Comparison of ENCODE assay signal across 8 cellular contexts in the genomic region with DNA sequence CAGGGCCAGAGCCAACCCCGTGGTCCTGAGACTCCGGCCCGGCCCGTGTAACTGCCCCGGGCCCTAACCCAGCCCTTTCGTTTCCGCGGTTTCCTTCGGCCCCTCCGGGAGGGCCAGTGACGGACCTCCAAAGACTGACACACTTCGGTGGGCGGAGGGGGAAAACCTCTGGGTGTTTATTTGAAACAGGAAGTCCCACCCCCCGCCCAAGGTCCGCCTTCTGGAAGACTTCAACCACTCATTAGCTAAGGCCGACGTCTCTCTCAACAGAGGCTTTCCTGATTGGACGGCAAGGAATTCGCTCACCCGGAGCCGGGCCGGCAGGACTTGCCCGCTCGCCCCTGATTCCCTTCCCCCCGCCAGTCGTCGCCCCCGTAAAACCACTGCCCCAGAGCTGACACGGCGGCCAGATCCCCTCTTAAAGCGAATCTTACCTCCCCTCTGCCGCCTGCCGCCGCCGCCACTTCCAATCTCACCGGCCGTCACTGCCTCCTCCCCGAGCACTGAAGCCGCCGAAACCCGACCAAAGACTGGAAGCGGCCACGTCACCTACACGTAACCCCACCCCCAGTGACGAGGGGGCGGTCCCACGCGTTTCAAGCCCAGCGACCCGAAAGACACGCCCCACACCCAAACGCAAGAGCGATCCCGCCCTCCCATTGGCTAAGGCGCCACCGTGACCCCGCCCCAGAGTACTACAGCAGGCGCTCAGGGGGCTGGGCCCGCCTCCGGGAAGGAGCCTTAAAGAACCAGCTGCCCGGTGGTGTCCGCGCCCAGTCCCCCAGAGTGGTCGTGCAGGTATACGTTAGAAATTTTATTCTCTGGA. TPM values are rescaled to one million over a fixed set of nuclear protein-coding genes. Genes with fewer than 3 reads are reported as not detected.
A peak's percentile ranks its signal among the peaks of the same experiment; 100 is the strongest.
DNase-seq lines count a peak whose midpoint lies in the region; ATAC-seq and TF ChIP-seq lines count a peak whose summit lies in the region.

A gene with protein sequence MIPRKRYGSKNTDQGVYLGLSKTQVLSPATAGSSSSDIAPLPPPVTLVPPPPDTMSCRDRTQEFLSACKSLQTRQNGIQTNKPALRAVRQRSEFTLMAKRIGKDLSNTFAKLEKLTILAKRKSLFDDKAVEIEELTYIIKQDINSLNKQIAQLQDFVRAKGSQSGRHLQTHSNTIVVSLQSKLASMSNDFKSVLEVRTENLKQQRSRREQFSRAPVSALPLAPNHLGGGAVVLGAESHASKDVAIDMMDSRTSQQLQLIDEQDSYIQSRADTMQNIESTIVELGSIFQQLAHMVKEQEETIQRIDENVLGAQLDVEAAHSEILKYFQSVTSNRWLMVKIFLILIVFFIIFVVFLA (minus strand): TSS at position 532 of the 826 bp plus-strand sequence. CDS start 808 bp downstream, outside the sequence.

- H3K36me3 ChIP-seq in Karpas-422 (ENCODE audit: insufficient read depth, low read length) (peaks cover 24% of the 10 kb centered on the region), esophagus muscularis mucosa (peaks cover 16 to 70% (median 49%) of the 10 kb centered on the region in 4 donors)

- no peak for TF ChIP-seq EP300 in esophagus muscularis mucosa (IDR thresholded peaks at IDR 0.05)

- under 1% methylated on average over 31 of the region's 65 CpGs for WGBS in esophagus muscularis mucosa

- peak; percentile 78 for ATAC-seq in GM21825 (IDR thresholded peaks at IDR 0.05; ENCODE audit: unreplicated experiment)

- TF ChIP-seq POLR2A in esophagus muscularis mucosa (IDR thresholded peaks at IDR 0.05; ENCODE audit: low read depth): peak; percentile 81

- peak within 1 kb of the TSS; percentile 70; the same call in 1 of the 2 replicates for H2AFZ ChIP-seq in Karpas-422 (ENCODE audit: low read length)

- H3K79me2 ChIP-seq in Karpas-422 (ENCODE audit: low read length): peaks cover 31% of the 10 kb centered on the region

- H3K27ac ChIP-seq in Karpas-422 (ENCODE audit: low read length): 0 out of 2 replicates have a peak within 1 kb of the TSS, but pooled peaks have one; percentile 44
- H3K27ac ChIP-seq in esophagus muscularis mucosa (replicated peaks in 1 of 4): peak within 1 kb of the TSS; percentile 95 to 99 (median 97)

- TF ChIP-seq CTCF in esophagus muscularis mucosa (IDR thresholded peaks at IDR 0.05): no peak

- peak within 1 kb of the TSS; percentile 92 for H3K9ac ChIP-seq in Karpas-422 (ENCODE audit: low read length)

- H3K4me3 ChIP-seq in Karpas-422 (ENCODE audit: low read length): peak within 1 kb of the TSS; percentile 95
- peak within 1 kb of the TSS; percentile 89 to 98 (median 94) for H3K4me3 ChIP-seq in esophagus muscularis mucosa

- H3K9me3 ChIP-seq in Karpas-422 (ENCODE audit: low read length): no peaks in the 10 kb centered on the region
- no peaks in the 10 kb centered on the region for H3K9me3 ChIP-seq in esophagus muscularis mucosa

- H3K27me3 ChIP-seq in Karpas-422 (ENCODE audit: low read length): no peaks in the 10 kb centered on the region
- no peaks in the 10 kb centered on the region for H3K27me3 ChIP-seq in esophagus muscularis mucosa

- DNase-seq in DMS79 treated with DMSO at 0.1 percent for 48 hours (lab: John Stamatoyannopoulos, UW) (peak; percentile 98), Karpas-422 (peak; percentile 99), RKO (ENCODE audit: low spot score) (peak; percentile 98), activated T-helper 1 cell treated with Interleukin-2 at 50 U/mL for 16 hours (ENCODE audit: low read depth) (peak; percentile 99), esophagus muscularis mucosa (ENCODE audit: extremely low spot score) (peak; percentile 100), myocyte (ENCODE audit: low read depth) (peak; percentile 98)
- DNase-seq in stimulated activated CD8-positive, alpha-beta memory T cell treated with anti-CD3 and anti-CD28 coated beads, Interleukin-7, amount 100 ng/mL, for 48 hours (ENCODE audit: extremely low read depth in 1 of 2, low read depth in 1 of 2): peak; percentile 98 to 99

- H3K9me2 ChIP-seq in Karpas-422 (replicated peaks; ENCODE audit: insufficient read depth, low read length): no peaks in the 10 kb centered on the region

- intact Hi-C loops in esophagus muscularis mucosa (cut with DNase I): loop anchor here (2.0 to 5.0 kb wide), 2 partner anchors 27 to 39 kb away; a partner anchor contains a TSS

- H3K4me1 ChIP-seq in Karpas-422 (ENCODE audit: low read length) (peaks cover 25% of the 10 kb centered on the region), esophagus muscularis mucosa (peaks cover 42 to 64% (median 51%) of the 10 kb centered on the region in 4 donors)

- peaks cover 4% of the 10 kb centered on the region; the same call in 1 of the 2 replicates for H4K20me1 ChIP-seq in Karpas-422 (ENCODE audit: insufficient read depth, low read depth, low read length)

- peak within 1 kb of the TSS; percentile 91 for H3K4me2 ChIP-seq in Karpas-422 (ENCODE audit: low read depth, low read length, poor library complexity, severe bottlenecking)

RNA-seq across cellular contexts. Expression of the gene that starts here (rescaled TPM):
- total RNA-seq in Karpas-422 (2014; rRNA removed; shearing (Covaris generic); ENCODE audit: low replicate concordance): 30.0 and 39.9 TPM in 2 replicates
- total RNA-seq in esophagus muscularis mucosa (10 to 100 TPM; 22.8 to 31.6 (median 31.6) TPM), myocyte (25.1 and 27.4 TPM in 2 replicates)
- polyA plus RNA-seq in myocyte (2012): 53.4 TPM

Comparison
In these comparisons a context has a peak if more than half of its experiments do, and no peak if none do; other contexts are left out.
1. Peak in every context shown above with its lines: DNase-seq, ATAC-seq, H3K4me3 ChIP-seq and H3K27ac ChIP-seq.